In the genomic region with DNA sequence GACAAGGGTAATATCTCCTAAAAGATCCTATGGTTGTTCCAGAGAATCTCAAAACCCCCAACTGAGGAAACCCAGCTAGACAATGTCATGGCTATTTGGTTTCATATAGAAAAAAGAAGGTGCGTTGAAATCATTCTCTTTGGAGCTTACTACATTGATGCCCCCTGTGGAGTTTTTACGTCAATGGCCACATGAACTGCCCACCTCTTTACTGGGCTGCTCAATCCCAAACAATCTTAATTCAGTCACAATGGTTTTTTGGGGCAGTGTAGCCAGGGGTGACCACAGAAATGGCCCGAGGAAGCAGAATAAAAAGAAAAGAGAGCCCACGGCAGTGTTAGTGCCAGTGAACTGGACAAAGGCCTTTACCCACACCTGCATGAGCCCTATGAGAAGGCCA, we compare ENCODE assay signal across 10 cellular contexts. TPM values are rescaled to one million over a fixed set of nuclear protein-coding genes. Genes with fewer than 3 reads are reported as not detected.
"Had no signal": no experiment of that assay in that cellular context is flagged by ENCODE, and none has a peak within 500 bp of the region (broad histone marks: within the 10 kb centered on the region; RNA-seq: fewer than 3 reads in every experiment).

No MANE protein-coding gene starts in this region.

- FAIRE-seq: HTR-8/SVneo, K562 had no signal

- DNase-seq: IMR-90, KBM-7, KG1 had no signal

- H3K4me3 ChIP-seq: K562 had no signal

- H3K9ac ChIP-seq: KMS-11 had no signal

- H3K27ac ChIP-seq: HL-60, KMS-11 had no signal

- ATAC-seq: K562 had no signal

- H3K4me2 ChIP-seq: KMS-11 had no signal

RNA-seq across cellular contexts. Expression of a gene that starts 7.8 kb away (rescaled TPM):
- total RNA-seq: IMR-90 had no signal
- polyA plus RNA-seq: IgD-negative memory B cell, IMR-90, K562 had no signal

RNA-seq across cellular contexts. Expression of a gene that starts 19.1 kb away (rescaled TPM):
- total RNA-seq: HT-29, HT1080, IMR-90, K562 had no signal
- polyA plus RNA-seq: IgD-negative memory B cell, IMR-90, K562 had no signal

RNA-seq across cellular contexts. Expression of a gene that starts 26.8 kb away (rescaled TPM):
- total RNA-seq: HT1080, IMR-90, K562 had no signal
- polyA plus RNA-seq: IgD-negative memory B cell, IMR-90, K562 had no signal
